In genomic region chr19:19627716-19628498, GRCh38 we compare ENCODE assay signal across 8 cellular contexts. TPM values are rescaled to one million over a fixed set of nuclear protein-coding genes. Genes with fewer than 3 reads are reported as not detected.
A peak's percentile ranks its signal among the peaks of the same experiment; 100 is the strongest.
DNase-seq lines count a peak whose midpoint lies in the region; ATAC-seq lines count a peak whose summit lies in the region.

Gene LPAR2, minus strand, starts transcription at chr19:19628220. Its CDS starts 945 bp downstream, at chr19:19627275.

- peak within 1 kb of the TSS; percentile 61 to 65 for H3K18ac ChIP-seq in mesenchymal stem cell (ENCODE audit: low read depth in 1 of 2, low read length in 2 of 2)

- H2BK5ac ChIP-seq in mesenchymal stem cell (ENCODE audit: low read depth, low read length, poor library complexity, severe bottlenecking): no peak within 1 kb of the TSS

- peak within 1 kb of the TSS; percentile 43 for H4K8ac ChIP-seq in mesenchymal stem cell (ENCODE audit: low read length)

- 2% methylated on average over 35 of the region's 84 CpGs for WGBS in mesenchymal stem cell

- H4K91ac ChIP-seq in mesenchymal stem cell (ENCODE audit: low read length): no peak within 1 kb of the TSS

- H3K4me1 ChIP-seq in HUES6 (ENCODE audit: control insufficient read depth, insufficient read depth, low read length): peaks cover 16% of the 10 kb centered on the region; the same call in 1 of the 2 replicates
- peaks cover 20% of the 10 kb centered on the region for H3K4me1 ChIP-seq in mesenchymal stem cell (ENCODE audit: control insufficient read depth, insufficient read depth, low read depth, low read length)

- no peaks in the 10 kb centered on the region for H3K79me1 ChIP-seq in mesenchymal stem cell (replicated peaks; ENCODE audit: low read length, poor library complexity, severe bottlenecking)

- H3K27me3 ChIP-seq in HUES6 (ENCODE audit: control insufficient read depth, insufficient read depth, low read length): no peaks in the 10 kb centered on the region
- H3K27me3 ChIP-seq in mesenchymal stem cell (ENCODE audit: control insufficient read depth in 1 of 2, insufficient read depth in 1 of 2, low read length in 2 of 2): peaks cover 0 to 6% of the 10 kb centered on the region in 2 experiments

- H3K4me2 ChIP-seq in mesenchymal stem cell (ENCODE audit: low read length, poor library complexity, severe bottlenecking): peak within 1 kb of the TSS; percentile 92

- DNase-seq in ACHN (peak; percentile 32), mesenchymal stem cell (no peak), HUDEP-2 (lab: John Stamatoyannopoulos, UW; ENCODE audit: unreplicated experiment in 76 of 76) (no peak)
- DNase-seq in activated CD4-positive, CD25-positive, alpha-beta regulatory T cell (lab: John Stamatoyannopoulos, UW): peak; percentile 42 to 82 (median 66)
- DNase-seq in central memory CD4-positive, alpha-beta T cell: peak; percentile 80
- peak; percentile 78 for DNase-seq in stimulated activated CD8-positive, alpha-beta memory T cell treated with anti-CD3 and anti-CD28 coated beads, Interleukin-4, amount 100 ng/mL, for 48 hours

- H2AFZ ChIP-seq in mesenchymal stem cell (ENCODE audit: low read depth, low read length): no peak within 1 kb of the TSS

- peak within 1 kb of the TSS; percentile 93 for H3K27ac ChIP-seq in HUES6 (ENCODE audit: low read depth, low read length)
- no peak within 1 kb of the TSS for H3K27ac ChIP-seq in mesenchymal stem cell (ENCODE audit: low read length, poor library complexity, severe bottlenecking)

- no peak within 1 kb of the TSS for H2BK15ac ChIP-seq in mesenchymal stem cell (ENCODE audit: low read depth, poor library complexity, severe bottlenecking)

- no peak within 1 kb of the TSS for H2BK12ac ChIP-seq in mesenchymal stem cell (ENCODE audit: low read length in 2 of 2)

- H3K14ac ChIP-seq in mesenchymal stem cell (ENCODE audit: low read length in 2 of 2): peak within 1 kb of the TSS in 1 of 2 experiments; percentile 86

- peak within 1 kb of the TSS in 1 of 2 experiments; percentile 85 for H3K23ac ChIP-seq in mesenchymal stem cell (ENCODE audit: low read length in 2 of 2)

- H3K36me3 ChIP-seq in HUES6 (ENCODE audit: control insufficient read depth, insufficient read depth, low read length) (peaks cover 31% of the 10 kb centered on the region), mesenchymal stem cell (ENCODE audit: control insufficient read depth in 1 of 2, insufficient read depth in 2 of 2, low read depth in 1 of 2, low read length in 2 of 2) (peaks cover 13 to 50% of the 10 kb centered on the region in 2 experiments)

- H3K9ac ChIP-seq in HUES6 (ENCODE audit: low read length) (peak within 1 kb of the TSS; percentile 90), mesenchymal stem cell (ENCODE audit: low read length) (peak within 1 kb of the TSS; percentile 26)

- H3K4me3 ChIP-seq in HUES6 (ENCODE audit: low read depth, low read length): peak within 1 kb of the TSS; percentile 68
- peak within 1 kb of the TSS; percentile 56 to 74 for H3K4me3 ChIP-seq in mesenchymal stem cell (ENCODE audit: insufficient read depth in 1 of 2, low read depth in 1 of 2, low read length in 2 of 2)

- in situ Hi-C loops in ACHN (cut with HindIII; ENCODE audit: low pct_ligation_motif_present, low pct_unique_long_range_greater_than_20kb, low sequenced_read_pairs): no loop called here

- no peak within 1 kb of the TSS for H2AK5ac ChIP-seq in mesenchymal stem cell (ENCODE audit: low read length, severe bottlenecking)

- peak within 1 kb of the TSS; percentile 64 for H2BK120ac ChIP-seq in mesenchymal stem cell (ENCODE audit: low read depth, low read length)

- no peak within 1 kb of the TSS for H3K4ac ChIP-seq in mesenchymal stem cell (ENCODE audit: low read depth in 1 of 2, low read length in 2 of 2)

- H3K9me3 ChIP-seq in HUES6 (ENCODE audit: control insufficient read depth, insufficient read depth, low read depth, low read length) (no peaks in the 10 kb centered on the region), mesenchymal stem cell (ENCODE audit: control insufficient read depth, low read length) (no peaks in the 10 kb centered on the region)

- ATAC-seq in GM19025 (IDR thresholded peaks at IDR 0.05; ENCODE audit: low read depth, unreplicated experiment): peak; percentile 64

RNA-seq across cellular contexts. Expression of gene LPAR2, which starts in this region (rescaled TPM):
- 4.7 TPM for polyA plus RNA-seq in mesenchymal stem cell (2013, experiment 1 of 2)
- 4.4 TPM for polyA plus RNA-seq in mesenchymal stem cell (2013, experiment 2 of 2)

Comparison
In these comparisons a context has a peak if more than half of its experiments do, and no peak if none do; other contexts are left out.
1. DNase-seq: peak in ACHN (single experiment), activated CD4-positive, CD25-positive, alpha-beta regulatory T cell (4 of 4), central memory CD4-positive, alpha-beta T cell (single experiment) and stimulated activated CD8-positive, alpha-beta memory T cell treated with anti-CD3 and anti-CD28 coated beads, Interleukin-4, amount 100 ng/mL, for 48 hours (single experiment); none in mesenchymal stem cell (single experiment) and HUDEP-2 (0 of 76).